ENCODE assay signal across 20 cellular contexts in genomic region chr5:58800410-58800809, GRCh38.
DNase-seq lines count a peak whose midpoint lies in the region; ATAC-seq lines count a peak whose summit lies in the region.
"Had no signal": no experiment of that assay in that cellular context is flagged by ENCODE, and none has a peak within 500 bp of the region (broad histone marks: within the 10 kb centered on the region; RNA-seq: fewer than 3 reads in every experiment).

No MANE protein-coding gene starts in this region.

- ATAC-seq in GM21576 (IDR thresholded peaks at IDR 0.05; ENCODE audit: unreplicated experiment), result no peak
- ATAC-seq: GM12878, HCT116, Right ventricle myocardium inferior had no signal

- intact Hi-C loops in head of caudate nucleus (cut with DNase I), result no loop called here

- DNase-seq in COR-L47 (lab: John Stamatoyannopoulos, UW), result peak; percentile 85
- DNase-seq in NCI-H1417 treated with DMSO at 0.1 percent for 48 hours (lab: John Stamatoyannopoulos, UW), result peak; percentile 58
- peak; percentile 51 for DNase-seq in NCI-H2227 treated with DMSO at 0.1 percent for 48 hours (lab: John Stamatoyannopoulos, UW)
- DNase-seq in head of caudate nucleus, result peak in 32 of 42 donors; percentile 7 to 58 (median 32)
- no peak for DNase-seq in DMS79 treated with DMSO at 0.1 percent for 48 hours (lab: John Stamatoyannopoulos, UW)
- DNase-seq in stimulated activated CD4-positive, alpha-beta T cell treated with anti-CD3 and anti-CD28 coated beads, Interleukin-2, amount 100 ng/mL, for 24 hours, result no peak
- DNase-seq: CD4-positive, CD25-positive, alpha-beta regulatory T cell; EL; GDM1; GOT3; MM.1S; NCI-H187 treated with DMSO at 0.1 percent for 48 hours; NCI-H345; NCI-H510A treated with DMSO at 0.1 percent for 48 hours; PC-9; SJCRH30 had no signal

Comparison
In these comparisons a context has a peak if more than half of its experiments do, and no peak if none do; other contexts are left out.
1. DNase-seq: peak in COR-L47 (single experiment), NCI-H1417 treated with DMSO at 0.1 percent for 48 hours (single experiment), NCI-H2227 treated with DMSO at 0.1 percent for 48 hours (single experiment) and head of caudate nucleus (32 of 42); none in DMS79 treated with DMSO at 0.1 percent for 48 hours (single experiment) and stimulated activated CD4-positive, alpha-beta T cell treated with anti-CD3 and anti-CD28 coated beads, Interleukin-2, amount 100 ng/mL, for 24 hours (0 of 2).